Comparison of ENCODE assay signal across 8 cellular contexts in genomic region chr17:10119203-10120112, GRCh38.
DNase-seq lines count a peak whose midpoint lies in the region; ATAC-seq and TF ChIP-seq lines count a peak whose summit lies in the region.

No MANE protein-coding gene starts in this region.

- H3K36me3 Mint-ChIP-seq in activated B cell treated with CpG ODN at 0.5 μM for 24 hours (ENCODE audit: low read depth) (no peaks in the 10 kb centered on the region), endothelial cell (ENCODE audit: low read depth, unreplicated experiment) (no peaks in the 10 kb centered on the region)

- H3K9me3 Mint-ChIP-seq in activated B cell treated with CpG ODN at 0.5 μM for 24 hours (no peaks in the 10 kb centered on the region), endothelial cell (ENCODE audit: unreplicated experiment) (no peaks in the 10 kb centered on the region)

- peaks cover 84% of the 10 kb centered on the region for H3K4me1 Mint-ChIP-seq in activated B cell treated with CpG ODN at 0.5 μM for 24 hours
- H3K4me1 Mint-ChIP-seq in endothelial cell (ENCODE audit: unreplicated experiment) = peaks cover 2% of the 10 kb centered on the region

- no peaks in the 10 kb centered on the region for H3K36me3 ChIP-seq in A673 (ENCODE audit: insufficient read depth, low read length, poor library complexity, severe bottlenecking)
- no peaks in the 10 kb centered on the region for H3K36me3 ChIP-seq in H7 (replicated peaks; ENCODE audit: control insufficient read depth, insufficient read depth, low read length)

- DNase-seq in A673 (ENCODE audit: low spot score) = peak; percentile 54
- peak; percentile 69 for DNase-seq in H7
- no peak for DNase-seq in activated B cell treated with CpG ODN at 0.5 μM for 24 hours
- peak; percentile 80 to 93 for DNase-seq in lower leg skin (ENCODE audit: low spot score in 2 of 2)
- DNase-seq in endothelial cell (ENCODE audit: low spot score) = no peak
- no peak for DNase-seq in ecto neural progenitor cell (ENCODE audit: low spot score)

- CTCF ChIA-PET in A673 (lab: Charles Lee) (no interaction called here), activated B cell treated with CpG ODN at 0.5 μM for 24 hours (lab: Charles Lee) (interaction anchor here (0.7 to 1.7 kb wide), 3 partner anchors 47 to 176 kb away, joined by 3 to 9 read pairs (median 3); no protein-coding TSS in a partner anchor)

- POLR2A ChIA-PET in A673 (lab: Charles Lee; ENCODE audit: low non-redundant PET) = interaction anchor here (0.6 kb wide), 1 partner anchor 1254 kb away, joined by 3 read pairs; no protein-coding TSS in a partner anchor
- POLR2A ChIA-PET in activated B cell treated with CpG ODN at 0.5 μM for 24 hours (lab: Charles Lee) = interaction anchor here (0.6 to 1.7 kb wide), 13 partner anchors 9 to 107 kb away, joined by 3 to 9 read pairs (median 5); partner anchors contain the start of gene GAS7

- H3K27me3 ChIP-seq in A673 (replicated peaks; ENCODE audit: insufficient read depth, low read depth, low read length, poor library complexity) = no peaks in the 10 kb centered on the region
- no peaks in the 10 kb centered on the region for H3K27me3 ChIP-seq in H7 (ENCODE audit: control insufficient read depth, insufficient read depth, low read length)

- H3K4me3 Mint-ChIP-seq in activated B cell treated with CpG ODN at 0.5 μM for 24 hours (peak overlapping the region; percentile 64), endothelial cell (ENCODE audit: unreplicated experiment) (no peak overlapping the region)

- no TSS peak for BruUV-seq in A673 (replicated peaks; lab: Mats Ljungman, UMichigan)

- H3K4me3 ChIP-seq in A673 (ENCODE audit: low read depth, low read length, poor library complexity, severe bottlenecking) (no peak overlapping the region), H7 (ENCODE audit: insufficient read depth, low read depth, low read length) (no peak overlapping the region), lower leg skin (ENCODE audit: low read depth, poor library complexity, severe bottlenecking) (no peak overlapping the region)

- no peak for ATAC-seq in activated B cell treated with CpG ODN at 0.5 μM for 24 hours (ENCODE audit: low read depth)
- ATAC-seq in GM21737 (IDR thresholded peaks at IDR 0.05; ENCODE audit: unreplicated experiment) = no peak
- no peak for ATAC-seq in GM21526 (IDR thresholded peaks at IDR 0.05; ENCODE audit: low FRiP score, unreplicated experiment)

- H3K27ac Mint-ChIP-seq in activated B cell treated with CpG ODN at 0.5 μM for 24 hours = peak overlapping the region; percentile 67
- no peak overlapping the region for H3K27ac Mint-ChIP-seq in endothelial cell (ENCODE audit: unreplicated experiment)

- intact Hi-C loops in A673 (cut with micrococcal nuclease; ENCODE audit: unreplicated experiment) (no loop called here), activated B cell treated with CpG ODN at 0.5 μM for 24 hours (cut with micrococcal nuclease) (loop anchor here (1.0 to 10.0 kb wide), 4 partner anchors 33 to 152 kb away; no protein-coding TSS in a partner anchor), lower leg skin (cut with DNase I; ENCODE audit: low total_unique reads) (no loop called here)

- TF ChIP-seq POLR2A in lower leg skin (IDR thresholded peaks at IDR 0.05) = no peak

- peaks cover 48% of the 10 kb centered on the region for H3K4me1 ChIP-seq in A673 (ENCODE audit: insufficient read depth, low read length, poor library complexity, severe bottlenecking)

- WGBS in lower leg skin, 2 donors = 22% methylated on average over 8 to 9 of the region's 9 CpGs

- H3K9me3 ChIP-seq in A673 (ENCODE audit: low read depth, low read length, poor library complexity, severe bottlenecking) = no peaks in the 10 kb centered on the region

- TF ChIP-seq CTCF in A673 (conservative IDR thresholded peaks at IDR 0.05; ENCODE audit: low read depth, low read length) (no peak), activated B cell treated with CpG ODN at 0.5 μM for 24 hours (IDR thresholded peaks at IDR 0.05) (no peak), lower leg skin (IDR thresholded peaks at IDR 0.05) (no peak), endothelial cell (IDR thresholded peaks at IDR 0.05; ENCODE audit: unreplicated experiment) (no peak)

- H3K27ac ChIP-seq in A673 (ENCODE audit: low read depth, low read length, poor library complexity, severe bottlenecking) = peak overlapping the region; percentile 60

- H3K27me3 Mint-ChIP-seq in activated B cell treated with CpG ODN at 0.5 μM for 24 hours (peaks cover 2% of the 10 kb centered on the region), endothelial cell (ENCODE audit: unreplicated experiment) (peaks cover 8% of the 10 kb centered on the region)

Comparison
In these comparisons a context has a peak if more than half of its experiments do, and no peak if none do; other contexts are left out.
1. DNase-seq: peak in A673 (single experiment), H7 (single experiment) and lower leg skin (2 of 2); none in activated B cell treated with CpG ODN at 0.5 μM for 24 hours (single experiment), endothelial cell (single experiment) and ecto neural progenitor cell (single experiment).